Comparison of ENCODE assay signal across 18 cellular contexts in genomic region chr14:53167602-53168328, GRCh38. TPM values are rescaled to one million over a fixed set of nuclear protein-coding genes. Genes with fewer than 3 reads are reported as not detected.
DNase-seq lines count a peak whose midpoint lies in the region; ATAC-seq and TF ChIP-seq lines count a peak whose summit lies in the region.
"Had no signal": no experiment of that assay in that cellular context is flagged by ENCODE, and none has a peak within 500 bp of the region (broad histone marks: within the 10 kb centered on the region; RNA-seq: fewer than 3 reads in every experiment).

No MANE protein-coding gene starts in this region.

- in situ Hi-C loops in G401 (cut with HindIII; ENCODE audit: low sequenced_read_pairs), result no loop called here

- H3K27ac ChIP-seq in subcutaneous abdominal adipose tissue (ENCODE audit: low read depth, low read length), result peak overlapping the region; percentile 83
- H3K27ac ChIP-seq: pancreas had no signal

- H3K4me1 ChIP-seq in subcutaneous abdominal adipose tissue (ENCODE audit: control insufficient read depth in 5 of 5, insufficient read depth in 5 of 5, low read length in 5 of 5), result peaks cover 3 to 23% (median 16%) of the 10 kb centered on the region in 5 donors
- H3K4me1 ChIP-seq: pancreas had no signal

- no peaks in the 10 kb centered on the region for H3K27me3 ChIP-seq in subcutaneous abdominal adipose tissue (ENCODE audit: control insufficient read depth in 5 of 5, insufficient read depth in 4 of 5, low read length in 5 of 5)
- H3K27me3 ChIP-seq: pancreas had no signal

- H3K36me3 ChIP-seq in subcutaneous abdominal adipose tissue (ENCODE audit: control insufficient read depth in 5 of 5, insufficient read depth in 5 of 5, low read length in 5 of 5), result no peaks in the 10 kb centered on the region
- H3K36me3 ChIP-seq: pancreas had no signal

- peak overlapping the region in 3 of 5 donors; percentile 14 to 46 (median 41) for H3K9ac ChIP-seq in subcutaneous abdominal adipose tissue (ENCODE audit: low read length in 5 of 5)

- intact Hi-C loops in left ventricle myocardium superior (cut with micrococcal nuclease), result no loop called here

- DNase-seq in GM04504 (ENCODE audit: low read depth) (peak; percentile 46), left ventricle myocardium superior (no peak), G401 (ENCODE audit: low spot score) (no peak), NCI-H69 (lab: John Stamatoyannopoulos, UW) (no peak), cortex of kidney (lab: John Stamatoyannopoulos, UW) (no peak)
- DNase-seq: activated naive CD4-positive, alpha-beta T cell treated with anti-CD3 and anti-CD28 coated beads, Interleukin-2, amount 10 ng/mL, durations not matched to agents 7 days and 5 days; CD4-positive, CD25-positive, alpha-beta regulatory T cell; effector memory CD8-positive, alpha-beta T cell; midbrain; NCI-H1417 treated with DMSO at 0.1 percent for 48 hours; NCI-H345; pancreas; stimulated activated CD4-positive, alpha-beta T cell treated with anti-CD3 and anti-CD28 coated beads, Interleukin-15, amount 100 ng/mL, for 24 hours; substantia nigra had no signal

- ATAC-seq in SK-N-SH treated with all-trans-retinoic acid at 6 μM for 48 hours (peak; percentile 54; the same call in 2 of the 3 replicates), left ventricle myocardium superior (peak; percentile 74), HG02798 (IDR thresholded peaks at IDR 0.05; ENCODE audit: poor library complexity, unreplicated experiment) (no peak)
- ATAC-seq: effector memory CD8-positive, alpha-beta T cell; Panc1 had no signal

- H3K4me3 ChIP-seq in subcutaneous abdominal adipose tissue (ENCODE audit: low read depth in 1 of 5, low read length in 5 of 5), result peak overlapping the region in 4 of 5 donors; percentile 3 to 33 (median 20)
- H3K4me3 ChIP-seq: pancreas had no signal

- no peaks in the 10 kb centered on the region for H3K9me3 ChIP-seq in subcutaneous abdominal adipose tissue (ENCODE audit: control insufficient read depth in 5 of 5, low read length in 5 of 5)
- H3K9me3 ChIP-seq: pancreas had no signal

TF ChIP-seq in SK-N-SH treated with all-trans-retinoic acid at 6 μM for 48 hours, 23 proteins besides CTCF, POLR2A, EP300 and RAD21:
- TF ChIP-seq TOX (CRISPR knock-in tag; IDR thresholded peaks at IDR 0.05; ENCODE audit: borderline replicate concordance), result no peak

RNA-seq across cellular contexts. Expression of gene DDHD1, which starts 14.6 kb away (rescaled TPM):
- total RNA-seq in left ventricle myocardium superior, result 8.1 TPM
- total RNA-seq in G401 (2014; rRNA removed; shearing (Covaris generic)), result 24.5 and 39.9 TPM in 2 replicates
